ENCODE assay signal across 24 cellular contexts in the genomic region with DNA sequence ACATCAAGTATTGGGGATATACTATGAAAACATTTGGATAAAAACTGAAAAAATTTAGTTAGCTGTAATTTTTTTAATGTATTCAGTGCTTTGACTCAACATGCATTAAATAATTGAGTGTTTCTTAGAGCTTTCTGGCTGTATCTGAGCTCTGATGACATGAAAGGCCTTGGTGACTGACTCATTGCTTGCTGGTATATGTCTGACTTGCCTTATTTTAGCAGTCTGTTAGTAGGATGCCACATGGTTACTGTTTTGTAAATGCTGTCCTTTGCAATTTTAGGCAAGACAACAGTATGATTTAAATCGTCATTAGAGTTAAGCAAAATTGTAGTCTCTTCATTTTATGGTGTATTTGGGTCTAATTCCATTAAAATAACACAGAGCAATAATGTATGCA.
DNase-seq lines count a peak whose midpoint lies in the region; ATAC-seq, FAIRE-seq and TF ChIP-seq lines count a peak whose summit lies in the region.
"Had no signal": no experiment of that assay in that cellular context is flagged by ENCODE, and none has a peak within 500 bp of the region (broad histone marks: within the 10 kb centered on the region; RNA-seq: fewer than 3 reads in every experiment).

No MANE protein-coding gene starts in this region.

- H3K9me3 ChIP-seq in GM12878 (replicated peaks; ENCODE audit: control insufficient read depth, insufficient read depth, low read length) = no peaks in the 10 kb centered on the region; the same call in 1 of the 3 replicates
- H3K9me3 ChIP-seq: adrenal gland, BE2C, suprapubic skin had no signal

- TF ChIP-seq CTCF in GM12878 (IDR thresholded peaks at IDR 0.05 in 2 of 3, conservative IDR thresholded peaks at IDR 0.05 in 1 of 3; ENCODE audit: control insufficient read depth in 2 of 3, extremely low read depth in 1 of 3, insufficient read depth in 1 of 3, low read depth in 3 of 3, low read length in 3 of 3) = no peak

- peak; percentile 22 for DNase-seq in AG20443 (ENCODE audit: low spot score)
- DNase-seq in HTR-8/SVneo (ENCODE audit: insufficient read length, low spot score) = peak; percentile 10
- DNase-seq in GM12878 (ENCODE audit: low read depth, low spot score) = no peak
- peak; percentile 39 for DNase-seq in foreskin melanocyte
- DNase-seq in NCI-H146 treated with DMSO at 0.1 percent for 48 hours (lab: John Stamatoyannopoulos, UW; ENCODE audit: unreplicated experiment) = no peak
- DNase-seq in GM19240 (ENCODE audit: insufficient read length, low spot score) = no peak
- no peak for DNase-seq in NCI-H2196 (lab: John Stamatoyannopoulos, UW; ENCODE audit: unreplicated experiment)
- DNase-seq in activated CD4-positive, alpha-beta T cell treated with anti-CD3 and anti-CD28 coated beads, Interleukin-2, amount 50 U/mL, for 48 hours = no peak
- DNase-seq: activated CD8-positive, alpha-beta T cell treated with anti-CD3 and anti-CD28 coated beads for 36 hours; activated T-cell treated with anti-CD3 and anti-CD28 coated beads, Interleukin-2, amount 50 U/mL, for 72 hours; BE2C; DMS 273 treated with DMSO at 0.1 percent for 48 hours; hippocampal formation; kidney glomerular epithelial cell; midbrain; NCI-H1417 treated with DMSO at 0.1 percent for 48 hours; stimulated activated CD4-positive, alpha-beta T cell treated with anti-CD3 and anti-CD28 coated beads, Interleukin-4, amount 100 ng/mL, for 24 hours; stimulated activated CD8-positive, alpha-beta memory T cell treated with anti-CD3 and anti-CD28 coated beads, Interleukin-4, amount 100 ng/mL, for 48 hours had no signal

- SMC1A ChIA-PET in GM12878 (lab: Charles Lee; ENCODE audit: uncharacterized antibody, unreplicated experiment) = interaction anchor here (1.7 kb wide), 1 partner anchor 11 kb away, joined by 4 read pairs; no protein-coding TSS in a partner anchor

- no peaks in the 10 kb centered on the region for H3K27me3 ChIP-seq in GM12878 (replicated peaks in 1 of 2; ENCODE audit: control insufficient read depth in 2 of 2, insufficient read depth in 2 of 2, low read length in 1 of 2)
- H3K27me3 ChIP-seq: adrenal gland, BE2C, suprapubic skin had no signal

- no peak overlapping the region for H3K27ac ChIP-seq in GM12878 (ENCODE audit: control insufficient read depth, insufficient read depth)
- H3K27ac ChIP-seq: coronary artery, RWPE1, suprapubic skin had no signal

- FAIRE-seq in HTR-8/SVneo (lab: Jason Lieb, UNC) = no peak
- FAIRE-seq in GM12878 (lab: Jason Lieb, UNC) = no peak
- FAIRE-seq: K562 had no signal

- no peak for ATAC-seq in GM12878
- ATAC-seq: activated CD8-positive, alpha-beta T cell treated with anti-CD3 and anti-CD28 coated beads for 36 hours; K562; sciatic nerve had no signal

- H3K4me2 ChIP-seq in GM12878 (ENCODE audit: control insufficient read depth, insufficient read depth) = no peak overlapping the region

- no TSS peak for BruUV-seq in GM12878 (replicated peaks; lab: Mats Ljungman, UMichigan)

- no peak overlapping the region for H3K9ac ChIP-seq in GM12878 (ENCODE audit: control insufficient read depth, insufficient read depth, low read length)

- H2AFZ ChIP-seq in GM12878 (ENCODE audit: control insufficient read depth, low read depth, low read length) = no peak overlapping the region

- RAD21 ChIA-PET in GM12878 (lab: Charles Lee; ENCODE audit: unreplicated experiment) = no interaction called here

- no peaks in the 10 kb centered on the region for H4K20me1 ChIP-seq in GM12878 (ENCODE audit: control insufficient read depth, insufficient read depth)

- H3K4me3 ChIP-seq in GM12878 = no peak overlapping the region
- H3K4me3 ChIP-seq: adrenal gland, coronary artery, K562, suprapubic skin had no signal

- in situ Hi-C loops in GM12878 (cut with MboI) = no loop called here

- POLR2A ChIA-PET in GM12878 (lab: Charles Lee) = interaction anchor here (1.0 kb wide), 1 partner anchor 13 kb away, joined by 3 read pairs; no protein-coding TSS in a partner anchor

- H3K36me3 ChIP-seq in GM12878 (ENCODE audit: control insufficient read depth in 2 of 2, insufficient read depth in 2 of 2, low read length in 1 of 2) = peaks cover 5 to 6% of the 10 kb centered on the region in 2 experiments; a peak in 3 of 4 replicates
- H3K36me3 ChIP-seq: BE2C had no signal

- WGBS in GM12878 (ENCODE audit: insufficient coverage, insufficient replicate concordance, low lambda C conversion rate, missing lambda C conversion rate) = 82% methylated on average over 1 of the region's 1 CpG

- no peaks in the 10 kb centered on the region for H3K4me1 ChIP-seq in GM12878 (ENCODE audit: control insufficient read depth, insufficient read depth, low read length)
- H3K4me1 ChIP-seq: BE2C had no signal

- TF ChIP-seq EP300 in GM12878 (IDR thresholded peaks at IDR 0.05; ENCODE audit: borderline replicate concordance in 1 of 2, control insufficient read depth in 1 of 2, low read depth in 2 of 2, low read length in 2 of 2) = no peak

- TF ChIP-seq POLR2A in GM12878 (IDR thresholded peaks at IDR 0.05; ENCODE audit: low read depth, low read length) = no peak

- TF ChIP-seq RAD21 in GM12878 (IDR thresholded peaks at IDR 0.05; ENCODE audit: insufficient read depth, low read depth, low read length) = no peak

- intact Hi-C loops in GM12878 (cut with micrococcal nuclease; ENCODE audit: unreplicated experiment) = no loop called here

- H3K79me2 ChIP-seq in GM12878 (ENCODE audit: control insufficient read depth, insufficient read depth, low read length) = no peaks in the 10 kb centered on the region

- CTCF ChIA-PET in GM12878 (lab: Yijun Ruan, JAX) = no interaction called here

TF ChIP-seq in GM12878, 131 proteins besides CTCF, POLR2A, EP300 and RAD21:
- TF ChIP-seq RAD51 (IDR thresholded peaks at IDR 0.05) = no peak
- TF ChIP-seq, protein P1, sequence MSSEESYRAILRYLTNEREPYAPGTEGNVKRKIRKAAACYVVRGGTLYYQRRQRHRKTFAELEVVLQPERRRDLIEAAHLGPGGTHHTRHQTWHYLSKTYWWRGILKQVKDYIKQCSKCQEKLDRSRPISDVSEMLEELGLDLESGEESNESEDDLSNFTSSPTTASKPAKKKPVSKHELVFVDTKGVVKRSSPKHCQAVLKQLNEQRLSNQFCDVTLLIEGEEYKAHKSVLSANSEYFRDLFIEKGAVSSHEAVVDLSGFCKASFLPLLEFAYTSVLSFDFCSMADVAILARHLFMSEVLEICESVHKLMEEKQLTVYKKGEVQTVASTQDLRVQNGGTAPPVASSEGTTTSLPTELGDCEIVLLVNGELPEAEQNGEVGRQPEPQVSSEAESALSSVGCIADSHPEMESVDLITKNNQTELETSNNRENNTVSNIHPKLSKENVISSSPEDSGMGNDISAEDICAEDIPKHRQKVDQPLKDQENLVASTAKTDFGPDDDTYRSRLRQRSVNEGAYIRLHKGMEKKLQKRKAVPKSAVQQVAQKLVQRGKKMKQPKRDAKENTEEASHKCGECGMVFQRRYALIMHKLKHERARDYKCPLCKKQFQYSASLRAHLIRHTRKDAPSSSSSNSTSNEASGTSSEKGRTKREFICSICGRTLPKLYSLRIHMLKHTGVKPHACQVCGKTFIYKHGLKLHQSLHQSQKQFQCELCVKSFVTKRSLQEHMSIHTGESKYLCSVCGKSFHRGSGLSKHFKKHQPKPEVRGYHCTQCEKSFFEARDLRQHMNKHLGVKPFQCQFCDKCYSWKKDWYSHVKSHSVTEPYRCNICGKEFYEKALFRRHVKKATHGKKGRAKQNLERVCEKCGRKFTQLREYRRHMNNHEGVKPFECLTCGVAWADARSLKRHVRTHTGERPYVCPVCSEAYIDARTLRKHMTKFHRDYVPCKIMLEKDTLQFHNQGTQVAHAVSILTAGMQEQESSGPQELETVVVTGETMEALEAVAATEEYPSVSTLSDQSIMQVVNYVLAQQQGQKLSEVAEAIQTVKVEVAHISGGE (CRISPR knock-in tag; IDR thresholded peaks at IDR 0.05) = no peak
- TF ChIP-seq, protein P2, sequence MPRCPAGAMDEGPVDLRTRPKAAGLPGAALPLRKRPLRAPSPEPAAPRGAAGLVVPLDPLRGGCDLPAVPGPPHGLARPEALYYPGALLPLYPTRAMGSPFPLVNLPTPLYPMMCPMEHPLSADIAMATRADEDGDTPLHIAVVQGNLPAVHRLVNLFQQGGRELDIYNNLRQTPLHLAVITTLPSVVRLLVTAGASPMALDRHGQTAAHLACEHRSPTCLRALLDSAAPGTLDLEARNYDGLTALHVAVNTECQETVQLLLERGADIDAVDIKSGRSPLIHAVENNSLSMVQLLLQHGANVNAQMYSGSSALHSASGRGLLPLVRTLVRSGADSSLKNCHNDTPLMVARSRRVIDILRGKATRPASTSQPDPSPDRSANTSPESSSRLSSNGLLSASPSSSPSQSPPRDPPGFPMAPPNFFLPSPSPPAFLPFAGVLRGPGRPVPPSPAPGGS (IDR thresholded peaks at IDR 0.05; ENCODE audit: borderline replicate concordance, insufficient read depth, low read depth, low read length, poor library complexity, severe bottlenecking) = peak; percentile 25

Comparison
In these comparisons a context has a peak if more than half of its experiments do, and no peak if none do; other contexts are left out.
1. DNase-seq: peak in AG20443 (single experiment), HTR-8/SVneo (single experiment) and foreskin melanocyte (single experiment); none in GM12878 (single experiment), NCI-H146 treated with DMSO at 0.1 percent for 48 hours (single experiment), GM19240 (single experiment), NCI-H2196 (single experiment) and activated CD4-positive, alpha-beta T cell treated with anti-CD3 and anti-CD28 coated beads, Interleukin-2, amount 50 U/mL, for 48 hours (0 of 2).